ENCODE assay signal across 1 cellular context in the genomic region with DNA sequence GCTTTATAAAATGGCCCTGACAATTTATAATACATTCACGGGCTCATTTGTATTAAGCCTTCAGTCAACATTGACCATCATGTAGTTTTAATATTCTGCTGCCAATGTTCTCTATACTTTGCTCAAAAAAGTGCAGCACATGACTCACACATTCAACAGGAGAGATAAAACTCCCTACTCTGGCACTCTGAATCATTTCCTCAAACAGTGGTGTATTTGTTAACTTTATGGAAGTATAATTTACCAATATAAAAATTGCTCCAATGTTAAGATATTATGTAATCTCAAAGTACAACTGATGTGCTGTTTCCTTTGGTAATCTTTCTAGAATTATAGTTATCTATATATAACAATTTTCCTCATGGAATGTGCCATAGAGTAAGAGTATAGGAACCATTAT.
TF ChIP-seq lines count a peak whose summit lies in the region.

No MANE protein-coding gene starts in this region.

TF ChIP-seq in HCT116, 20 proteins besides CTCF, POLR2A, EP300 and RAD21:
- TF ChIP-seq SP1 (IDR thresholded peaks at IDR 0.05; ENCODE audit: low read depth) (0 out of 2 replicates have a peak, but pooled peaks have one; percentile 23), EZH2 (IDR thresholded peaks at IDR 0.05) (no peak), YY1 (IDR thresholded peaks at IDR 0.05; ENCODE audit: extremely low read depth, insufficient replicate concordance, low read depth, low read length) (no peak), JUND (IDR thresholded peaks at IDR 0.05) (peak; percentile 51), TCF7L2 (IDR thresholded peaks at IDR 0.05; ENCODE audit: borderline replicate concordance, extremely low read depth, insufficient read depth, insufficient read length) (no peak), CBX3 (IDR thresholded peaks at IDR 0.05; ENCODE audit: low read depth) (peak; percentile 44; the same call in 1 of the 2 replicates), ZBTB33 (IDR thresholded peaks at IDR 0.05; ENCODE audit: extremely low read depth, insufficient replicate concordance, low read length) (no peak), EGR1 (IDR thresholded peaks at IDR 0.05; ENCODE audit: low read depth) (no peak), CEBPB (IDR thresholded peaks at IDR 0.05; ENCODE audit: low read depth) (0 out of 2 replicates have a peak, but pooled peaks have one; percentile 30), FOSL1 (IDR thresholded peaks at IDR 0.05; ENCODE audit: low read depth) (peak; percentile 55)
- TF ChIP-seq, protein P1, sequence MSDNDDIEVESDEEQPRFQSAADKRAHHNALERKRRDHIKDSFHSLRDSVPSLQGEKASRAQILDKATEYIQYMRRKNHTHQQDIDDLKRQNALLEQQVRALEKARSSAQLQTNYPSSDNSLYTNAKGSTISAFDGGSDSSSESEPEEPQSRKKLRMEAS (IDR thresholded peaks at IDR 0.05) = peak; percentile 27; the same call in 1 of the 2 replicates
- TF ChIP-seq, protein P2, sequence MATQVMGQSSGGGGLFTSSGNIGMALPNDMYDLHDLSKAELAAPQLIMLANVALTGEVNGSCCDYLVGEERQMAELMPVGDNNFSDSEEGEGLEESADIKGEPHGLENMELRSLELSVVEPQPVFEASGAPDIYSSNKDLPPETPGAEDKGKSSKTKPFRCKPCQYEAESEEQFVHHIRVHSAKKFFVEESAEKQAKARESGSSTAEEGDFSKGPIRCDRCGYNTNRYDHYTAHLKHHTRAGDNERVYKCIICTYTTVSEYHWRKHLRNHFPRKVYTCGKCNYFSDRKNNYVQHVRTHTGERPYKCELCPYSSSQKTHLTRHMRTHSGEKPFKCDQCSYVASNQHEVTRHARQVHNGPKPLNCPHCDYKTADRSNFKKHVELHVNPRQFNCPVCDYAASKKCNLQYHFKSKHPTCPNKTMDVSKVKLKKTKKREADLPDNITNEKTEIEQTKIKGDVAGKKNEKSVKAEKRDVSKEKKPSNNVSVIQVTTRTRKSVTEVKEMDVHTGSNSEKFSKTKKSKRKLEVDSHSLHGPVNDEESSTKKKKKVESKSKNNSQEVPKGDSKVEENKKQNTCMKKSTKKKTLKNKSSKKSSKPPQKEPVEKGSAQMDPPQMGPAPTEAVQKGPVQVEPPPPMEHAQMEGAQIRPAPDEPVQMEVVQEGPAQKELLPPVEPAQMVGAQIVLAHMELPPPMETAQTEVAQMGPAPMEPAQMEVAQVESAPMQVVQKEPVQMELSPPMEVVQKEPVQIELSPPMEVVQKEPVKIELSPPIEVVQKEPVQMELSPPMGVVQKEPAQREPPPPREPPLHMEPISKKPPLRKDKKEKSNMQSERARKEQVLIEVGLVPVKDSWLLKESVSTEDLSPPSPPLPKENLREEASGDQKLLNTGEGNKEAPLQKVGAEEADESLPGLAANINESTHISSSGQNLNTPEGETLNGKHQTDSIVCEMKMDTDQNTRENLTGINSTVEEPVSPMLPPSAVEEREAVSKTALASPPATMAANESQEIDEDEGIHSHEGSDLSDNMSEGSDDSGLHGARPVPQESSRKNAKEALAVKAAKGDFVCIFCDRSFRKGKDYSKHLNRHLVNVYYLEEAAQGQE (IDR thresholded peaks at IDR 0.05; ENCODE audit: low read depth) = no peak
TF ChIP-seq in HCT116: peak in this region for 6.
